In genomic region chr9:68979538-68980314, GRCh38 we compare ENCODE assay signal across 1 cellular context.
TF ChIP-seq lines count a peak whose summit lies in the region.

No MANE protein-coding gene starts in this region.

TF ChIP-seq in K562, 482 proteins besides CTCF, POLR2A, EP300 and RAD21 (continued from another document):
- TF ChIP-seq ELK1 (CRISPR knock-in tag; IDR thresholded peaks at IDR 0.05): no peak
- TF ChIP-seq PREB (CRISPR knock-in tag; IDR thresholded peaks at IDR 0.05): no peak
- no peak for TF ChIP-seq ZBTB17 (CRISPR knock-in tag; IDR thresholded peaks at IDR 0.05)
- no peak for TF ChIP-seq THAP12 (CRISPR knock-in tag; IDR thresholded peaks at IDR 0.05)
- TF ChIP-seq CEBPZ (IDR thresholded peaks at IDR 0.05; ENCODE audit: borderline replicate concordance, low read depth, low read length): no peak
- TF ChIP-seq ARID1B (IDR thresholded peaks at IDR 0.05): no peak
